Comparison of ENCODE assay signal across 13 cellular contexts in the genomic region with DNA sequence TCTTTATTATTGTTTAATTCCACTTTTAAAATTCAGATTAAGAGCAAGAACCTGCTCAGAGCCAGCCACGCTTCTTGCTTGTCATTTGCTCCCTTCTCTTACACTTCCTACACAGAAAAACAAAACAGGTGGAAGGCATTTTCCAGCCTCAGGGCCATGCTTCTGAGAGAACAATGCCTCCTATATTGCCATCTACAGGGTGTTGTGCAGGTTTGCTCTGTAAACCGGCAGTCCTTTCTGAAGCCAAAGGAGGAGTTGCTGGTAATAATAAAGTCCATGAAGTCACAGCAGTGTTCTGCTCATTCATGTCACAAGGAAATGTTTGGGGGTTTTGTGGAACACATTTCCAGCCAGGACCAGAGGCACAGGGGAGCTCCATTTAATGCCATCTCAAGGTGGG. TPM values are rescaled to one million over a fixed set of nuclear protein-coding genes. Genes with fewer than 3 reads are reported as not detected.
DNase-seq lines count a peak whose midpoint lies in the region; ATAC-seq, FAIRE-seq and TF ChIP-seq lines count a peak whose summit lies in the region.
"Had no signal": no experiment of that assay in that cellular context is flagged by ENCODE, and none has a peak within 500 bp of the region (broad histone marks: within the 10 kb centered on the region; RNA-seq: fewer than 3 reads in every experiment).

No MANE protein-coding gene starts in this region.

- TF ChIP-seq EP300 in H1 (IDR thresholded peaks at IDR 0.05; ENCODE audit: borderline replicate concordance in 1 of 2, low read depth in 2 of 2, low read length in 2 of 2): no peak

- no peak for ATAC-seq in HG02884 (IDR thresholded peaks at IDR 0.05; ENCODE audit: unreplicated experiment)
- no peak for ATAC-seq in HG03521 (IDR thresholded peaks at IDR 0.05; ENCODE audit: unreplicated experiment)
- ATAC-seq: naive thymus-derived CD4-positive, alpha-beta T cell had no signal

- H3K23me2 ChIP-seq in H1 (ENCODE audit: low read depth, low read length): no peaks in the 10 kb centered on the region

- H3K9me3 Mint-ChIP-seq in neural crest cell: no peaks in the 10 kb centered on the region
- H3K9me3 Mint-ChIP-seq in activated naive CD4-positive, alpha-beta T cell treated with anti-CD3 and anti-CD28 coated beads for 36 hours: no peaks in the 10 kb centered on the region

- no peak overlapping the region for H2BK5ac ChIP-seq in H1 (ENCODE audit: low read depth, low read length)

- H3K4ac ChIP-seq in H1 (replicated peaks; ENCODE audit: insufficient read length, low read depth, low read length): no peak overlapping the region

- no peak overlapping the region for H4K8ac ChIP-seq in H1 (ENCODE audit: extremely low read depth, insufficient read depth, low read length)

- POLR2A ChIA-PET in H1 (lab: Charles Lee; ENCODE audit: partially characterized antibody): interaction anchor here (1.9 kb wide), 1 partner anchor 16 kb away, joined by 4 read pairs; a partner anchor contains a TSS

- H2BK120ac ChIP-seq in H1 (replicated peaks; ENCODE audit: low read depth, low read length): no peak overlapping the region

- H3K4me1 Mint-ChIP-seq in neural crest cell: peaks cover 32% of the 10 kb centered on the region
- H3K4me1 Mint-ChIP-seq in activated naive CD4-positive, alpha-beta T cell treated with anti-CD3 and anti-CD28 coated beads for 36 hours (ENCODE audit: low read depth): no peaks in the 10 kb centered on the region

- no peak for TF ChIP-seq POLR2A in H1 (IDR thresholded peaks at IDR 0.05; ENCODE audit: control extremely low read depth in 1 of 2, low read depth in 2 of 2, low read length in 2 of 2)

- 69% methylated on average over 2 of the region's 2 CpGs; no CpG with 5 or more reads in 1 of the 2 experiments for WGBS in H1 (ENCODE audit: extremely low coverage in 1 of 2, insufficient coverage in 1 of 2, insufficient read length in 1 of 2, insufficient replicate concordance in 2 of 2, low coverage in 1 of 2, low lambda C conversion rate in 2 of 2, missing lambda C conversion rate in 1 of 2), 2 experiments

- peaks cover 0 to 4% (median under 1%) of the 10 kb centered on the region in 4 experiments; a peak in 2 of 7 replicates for H3K4me1 ChIP-seq in H1 (replicated peaks in 1 of 4; ENCODE audit: control insufficient read depth in 3 of 4, insufficient read depth in 4 of 4, low read length in 3 of 4)

- intact Hi-C loops in activated naive CD4-positive, alpha-beta T cell treated with anti-CD3 and anti-CD28 coated beads for 36 hours (cut with micrococcal nuclease): no loop called here

- no peak overlapping the region for H3K23ac ChIP-seq in H1 (ENCODE audit: insufficient read length)

- H3K27ac ChIP-seq in H1 (ENCODE audit: low read depth, low read length): no peak overlapping the region
- H3K27ac ChIP-seq: esophagus muscularis mucosa, WERI-Rb-1 had no signal

- no peak overlapping the region for H4K91ac ChIP-seq in H1 (replicated peaks; ENCODE audit: insufficient read length, low read length)

- TF ChIP-seq CTCF in LNCAP (IDR thresholded peaks at IDR 0.05) (peak; percentile 24; the same call in 1 of the 2 replicates), H1 (IDR thresholded peaks at IDR 0.05; ENCODE audit: control extremely low read depth in 1 of 3, insufficient read depth in 1 of 3, low read depth in 1 of 3, low read length in 3 of 3) (peak in 1 of 3 experiments; percentile 40; a peak in 2 of 4 replicates), neural crest cell (conservative IDR thresholded peaks at IDR 0.05) (peak; percentile 55)

- no peaks in the 10 kb centered on the region for H4K20me1 ChIP-seq in H1 (replicated peaks in 1 of 2; ENCODE audit: control insufficient read depth in 1 of 2, insufficient read depth in 2 of 2, low read length in 2 of 2)

- no peaks in the 10 kb centered on the region for H3K9me3 ChIP-seq in H1 (ENCODE audit: insufficient read depth in 2 of 2, low read depth in 1 of 2, low read length in 1 of 2)
- H3K9me3 ChIP-seq: esophagus muscularis mucosa had no signal

- peak overlapping the region; percentile 5 for H3K4me3 Mint-ChIP-seq in neural crest cell
- H3K4me3 Mint-ChIP-seq in activated naive CD4-positive, alpha-beta T cell treated with anti-CD3 and anti-CD28 coated beads for 36 hours: no peak overlapping the region
- H3K4me3 Mint-ChIP-seq: naive thymus-derived CD4-positive, alpha-beta T cell had no signal

- FAIRE-seq in H1 (lab: Jason Lieb, UNC): no peak

- TF ChIP-seq RAD21 in H1 (IDR thresholded peaks at IDR 0.05 in 1 of 2, conservative IDR thresholded peaks at IDR 0.05 in 1 of 2; ENCODE audit: low read depth in 2 of 2, low read length in 2 of 2): peak; percentile 24 to 30; a peak in 2 of 4 replicates

- CTCF ChIA-PET in H1 (lab: Charles Lee; ENCODE audit: partially characterized antibody): interaction anchor here (1.1 to 2.5 kb wide), 7 partner anchors 11 to 353 kb away, joined by 3 to 8 read pairs (median 3); no protein-coding TSS in a partner anchor
- CTCF ChIA-PET in activated naive CD4-positive, alpha-beta T cell treated with anti-CD3 and anti-CD28 coated beads for 36 hours (lab: Charles Lee): no interaction called here

- H2BK20ac ChIP-seq in H1 (ENCODE audit: low read length): no peak overlapping the region

- no peak overlapping the region for H3K18ac ChIP-seq in H1 (ENCODE audit: extremely low read depth, low read length)

- no peak overlapping the region for H3K14ac ChIP-seq in H1 (ENCODE audit: insufficient read length)

- H2AK5ac ChIP-seq in H1 (ENCODE audit: low read depth, low read length): no peak overlapping the region

- peak overlapping the region; percentile 34 for H2AFZ ChIP-seq in H1 (ENCODE audit: low read length)

- H3K27me3 ChIP-seq in H1 (replicated peaks in 1 of 4; ENCODE audit: control insufficient read depth in 3 of 4, extremely low read depth in 1 of 4, insufficient read depth in 3 of 4, low read length in 3 of 4): no peaks in the 10 kb centered on the region
- H3K27me3 ChIP-seq: esophagus muscularis mucosa had no signal

- H3K4me3 ChIP-seq in H1 (ENCODE audit: extremely low read depth in 1 of 4, insufficient read depth in 2 of 4, low read depth in 3 of 4, low read length in 4 of 4): no peak overlapping the region
- H3K4me3 ChIP-seq: esophagus muscularis mucosa had no signal

- H3K79me1 ChIP-seq in H1 (ENCODE audit: low read depth, low read length): no peaks in the 10 kb centered on the region

- H3K56ac ChIP-seq in H1 (replicated peaks; ENCODE audit: insufficient read length, low read depth, low read length): no peak overlapping the region

- H3K27me3 Mint-ChIP-seq in neural crest cell (ENCODE audit: low read depth): no peaks in the 10 kb centered on the region
- no peaks in the 10 kb centered on the region for H3K27me3 Mint-ChIP-seq in activated naive CD4-positive, alpha-beta T cell treated with anti-CD3 and anti-CD28 coated beads for 36 hours (ENCODE audit: low read depth)

- no peak overlapping the region for H3K9ac ChIP-seq in H1 (replicated peaks in 1 of 4; ENCODE audit: extremely low read depth in 1 of 4, low read depth in 3 of 4, low read length in 3 of 4)

- H3K4me2 ChIP-seq in H1 (ENCODE audit: insufficient read depth in 1 of 2, low read depth in 2 of 2, low read length in 2 of 2): no peak overlapping the region

- no peaks in the 10 kb centered on the region for H3K79me2 ChIP-seq in H1 (ENCODE audit: control insufficient read depth in 1 of 2, insufficient read depth in 2 of 2, low read length in 2 of 2)

- no peak overlapping the region for H2BK15ac ChIP-seq in H1 (ENCODE audit: low read length)

- no peaks in the 10 kb centered on the region for H3K36me3 ChIP-seq in H1 (ENCODE audit: control insufficient read depth in 2 of 4, insufficient read depth in 4 of 4, low read length in 3 of 4)
- H3K36me3 ChIP-seq: esophagus muscularis mucosa, WERI-Rb-1 had no signal

- peak overlapping the region; percentile 41; the same call in 1 of the 2 replicates for H2BK12ac ChIP-seq in H1 (ENCODE audit: low read depth, low read length)

- no peaks in the 10 kb centered on the region for H3K36me3 Mint-ChIP-seq in neural crest cell (ENCODE audit: low read depth)
- no peaks in the 10 kb centered on the region for H3K36me3 Mint-ChIP-seq in activated naive CD4-positive, alpha-beta T cell treated with anti-CD3 and anti-CD28 coated beads for 36 hours (ENCODE audit: low read depth)
- H3K36me3 Mint-ChIP-seq: naive thymus-derived CD4-positive, alpha-beta T cell had no signal

- peak overlapping the region; percentile 69 for H3K27ac Mint-ChIP-seq in neural crest cell (ENCODE audit: unreplicated experiment)
- no peak overlapping the region for H3K27ac Mint-ChIP-seq in activated naive CD4-positive, alpha-beta T cell treated with anti-CD3 and anti-CD28 coated beads for 36 hours
- H3K27ac Mint-ChIP-seq: naive thymus-derived CD4-positive, alpha-beta T cell had no signal

- DNase-seq in ELF-1 (ENCODE audit: low read depth, low spot score): peak; percentile 57
- no peak for DNase-seq in H1 (ENCODE audit: low read depth in 1 of 2, low spot score in 2 of 2)
- no peak for DNase-seq in neural crest cell (ENCODE audit: low read depth, low spot score)
- DNase-seq in dermis blood vessel endothelial cell: no peak
- DNase-seq in activated naive CD4-positive, alpha-beta T cell treated with anti-CD3 and anti-CD28 coated beads for 36 hours: no peak
- DNase-seq: H7; naive thymus-derived CD4-positive, alpha-beta T cell; Right ventricle myocardium superior; WERI-Rb-1 had no signal

- H4K5ac ChIP-seq in H1 (ENCODE audit: insufficient read length, low read depth, low read length): no peak overlapping the region

TF ChIP-seq in H1, 55 proteins besides CTCF, POLR2A, EP300 and RAD21 (continues in another document):
- TF ChIP-seq GTF2F1 (IDR thresholded peaks at IDR 0.05; ENCODE audit: borderline replicate concordance, low read depth, low read length) (no peak), CBX8 (IDR thresholded peaks at IDR 0.05; ENCODE audit: borderline replicate concordance, low read depth, low read length) (no peak), EZH2 (IDR thresholded peaks at IDR 0.05; ENCODE audit: low read depth, low read length, severe bottlenecking) (no peak), MAFK (IDR thresholded peaks at IDR 0.05; ENCODE audit: low read depth, low read length) (no peak), CEBPB (IDR thresholded peaks at IDR 0.05; ENCODE audit: low read depth, low read length) (no peak), SIN3A (conservative IDR thresholded peaks at IDR 0.05 in 1 of 2, IDR thresholded peaks at IDR 0.05 in 1 of 2; ENCODE audit: low read depth in 1 of 2, low read length in 2 of 2) (no peak)

RNA-seq across cellular contexts. Expression of a gene that starts 16.1 kb away (rescaled TPM):
- total RNA-seq in H1 (2021; fragmentation: NEBNext Ultra II Directional; extraction: Animal tissue kit (Norgen Biotek cat#: 25700)): 2.5 and 2.7 TPM in 2 replicates
- polyA plus RNA-seq in H1 (2011; rRNA removed): 0.41 and 0.53 TPM in 2 replicates
- polyA plus RNA-seq in H1 (2011; cell fraction: cytosol; rRNA removed): 0.49 TPM
- 1.4 TPM for polyA plus RNA-seq in H1 (2011; cell fraction: nucleus; rRNA removed)
- 0.72 to 1.2 TPM (median 1.1 TPM) in 4 replicates for polyA plus RNA-seq in H1 (2012, experiment 1 of 2)
- 0.01 TPM for polyA plus RNA-seq in H1 (2012, experiment 2 of 2)
- polyA plus RNA-seq in H1 (2013, experiment 1 of 2): 0.71 TPM
- 0.83 TPM for polyA plus RNA-seq in H1 (2013, experiment 2 of 2)
- 3.9 and 10.0 TPM in 2 replicates for polyA minus RNA-seq in H1 (2011; rRNA and poly(A)+ RNA removed)
- 1.1 TPM for polyA minus RNA-seq in H1 (2011; cell fraction: cytosol; rRNA and poly(A)+ RNA removed)
- 5.8 TPM for polyA minus RNA-seq in H1 (2011; cell fraction: nucleus; rRNA and poly(A)+ RNA removed)
- 0.58 and 0.64 TPM in 2 replicates for total RNA-seq in neural crest cell
- not detected in 2 replicates for total RNA-seq in dermis blood vessel endothelial cell
- total RNA-seq in activated naive CD4-positive, alpha-beta T cell treated with anti-CD3 and anti-CD28 coated beads for 36 hours: not detected
- polyA plus RNA-seq: naive thymus-derived CD4-positive, alpha-beta T cell had no signal
